1 cellular context compared by ENCODE assay signal in genomic region chr22:46006379-46007002, GRCh38.
TF ChIP-seq lines count a peak whose summit lies in the region.

No MANE protein-coding gene starts in this region.

TF ChIP-seq in HEK293, 187 proteins besides CTCF, POLR2A, EP300 and RAD21 (continued from another document):
- TF ChIP-seq ZNF211 (tag by site-specific recombination; IDR thresholded peaks at IDR 0.05; ENCODE audit: low read depth) (no peak), ZIC2 (tag by site-specific recombination; IDR thresholded peaks at IDR 0.05) (peak; percentile 3; the same call in 1 of the 2 replicates), ZFP69B (tag by site-specific recombination; IDR thresholded peaks at IDR 0.05) (no peak), IKZF3 (tag by site-specific recombination; IDR thresholded peaks at IDR 0.05) (peak; percentile 30; the same call in 1 of the 2 replicates), ZBTB10 (tag by site-specific recombination; IDR thresholded peaks at IDR 0.05) (peak; percentile 97), INSM2 (tag by site-specific recombination; IDR thresholded peaks at IDR 0.05) (peak; percentile 4; the same call in 1 of the 2 replicates), KLF17 (tag by site-specific recombination; IDR thresholded peaks at IDR 0.05) (peak; percentile 41; the same call in 1 of the 2 replicates), ZNF221 (tag by site-specific recombination; IDR thresholded peaks at IDR 0.05; ENCODE audit: borderline replicate concordance) (no peak), ZBTB8A (tag by site-specific recombination; IDR thresholded peaks at IDR 0.05) (peak; percentile 58), ZNF660 (tag by site-specific recombination; IDR thresholded peaks at IDR 0.05) (no peak), BCL11A (tag by site-specific recombination; IDR thresholded peaks at IDR 0.05; ENCODE audit: low read depth) (peak; percentile 75), WT1 (tag by site-specific recombination; IDR thresholded peaks at IDR 0.05) (peak; percentile 38; the same call in 1 of the 2 replicates), ZFHX2 (tag by site-specific recombination; conservative IDR thresholded peaks at IDR 0.05) (no peak), ZNF791 (tag by site-specific recombination; IDR thresholded peaks at IDR 0.05) (no peak), BCL6B (tag by site-specific recombination; IDR thresholded peaks at IDR 0.05) (no peak), SP7 (tag by site-specific recombination; IDR thresholded peaks at IDR 0.05) (peak; percentile 60), HOXD13 (CRISPR knock-in tag; IDR thresholded peaks at IDR 0.05; ENCODE audit: borderline replicate concordance) (no peak), ZNF391 (tag by site-specific recombination; IDR thresholded peaks at IDR 0.05; ENCODE audit: borderline replicate concordance, low read depth) (0 out of 2 replicates have a peak, but pooled peaks have one; percentile 44), ZNF692 (tag by site-specific recombination; IDR thresholded peaks at IDR 0.05) (0 out of 2 replicates have a peak, but pooled peaks have one; percentile 20), ZNF362 (tag by site-specific recombination; IDR thresholded peaks at IDR 0.05) (no peak), ZBTB17 (tag by site-specific recombination; IDR thresholded peaks at IDR 0.05) (peak; percentile 70; the same call in 1 of the 2 replicates), ZSCAN4 (tag by site-specific recombination; IDR thresholded peaks at IDR 0.05) (0 out of 2 replicates have a peak, but pooled peaks have one; percentile 15), ZSCAN30 (tag by site-specific recombination; IDR thresholded peaks at IDR 0.05) (peak; percentile 80), GLIS2 (tag by site-specific recombination; IDR thresholded peaks at IDR 0.05) (peak; percentile 80), ZNF521 (tag by site-specific recombination; IDR thresholded peaks at IDR 0.05) (no peak)
